Comparison of ENCODE assay signal across 21 cellular contexts in genomic region chr14:34484726-34485125, GRCh38. TPM values are rescaled to one million over a fixed set of nuclear protein-coding genes. Genes with fewer than 3 reads are reported as not detected.
DNase-seq lines count a peak whose midpoint lies in the region; ATAC-seq and TF ChIP-seq lines count a peak whose summit lies in the region.
"Had no signal": no experiment of that assay in that cellular context is flagged by ENCODE, and none has a peak within 500 bp of the region (broad histone marks: within the 10 kb centered on the region; RNA-seq: fewer than 3 reads in every experiment).

No MANE protein-coding gene starts in this region.

- H3K4me3 ChIP-seq in SK-N-SH (ENCODE audit: low read depth in 2 of 2, low read length in 1 of 2), result no peak overlapping the region
- H3K4me3 ChIP-seq: A549, BLaER1 had no signal

- H3K36me3 ChIP-seq in SK-N-SH (replicated peaks in 1 of 2; ENCODE audit: control insufficient read depth in 1 of 2, insufficient read depth in 2 of 2, low read length in 1 of 2), result no peaks in the 10 kb centered on the region
- H3K36me3 ChIP-seq: BLaER1 had no signal

- peak in 1 of 2 experiments; percentile 58; a peak in 2 of 4 replicates for TF ChIP-seq EP300 in SK-N-SH (IDR thresholded peaks at IDR 0.05; ENCODE audit: borderline replicate concordance in 1 of 2, low read depth in 1 of 2, low read length in 1 of 2)

- ATAC-seq in SK-N-SH treated with all-trans-retinoic acid at 6 μM for 48 hours, result no peak
- ATAC-seq in HG02571 (IDR thresholded peaks at IDR 0.05; ENCODE audit: unreplicated experiment), result no peak
- ATAC-seq: A549 had no signal

- CTCF ChIA-PET in SK-N-SH (lab: Yijun Ruan, JAX), result no interaction called here

- H3K9me2 ChIP-seq in SK-N-SH, result no peaks in the 10 kb centered on the region

- no peak for TF ChIP-seq CTCF in SK-N-SH (IDR thresholded peaks at IDR 0.05)

- peak; percentile 50 for DNase-seq in SK-N-SH
- peak; percentile 90 for DNase-seq in SK-N-DZ (ENCODE audit: low spot score)
- DNase-seq in GM03348 (ENCODE audit: low spot score), result no peak
- DNase-seq: AML-193; C1 segment of cervical spinal cord; CD4-positive, alpha-beta memory T cell; CD4-positive, CD25-positive, alpha-beta regulatory T cell; CD8-positive, alpha-beta memory T cell; COR-L47; DMS 273 treated with DMSO at 0.1 percent for 48 hours; DMS153; DMS53; DMS79; DND-41; EL; GDM1 had no signal

- H3K4me2 ChIP-seq in SK-N-SH, result no peak overlapping the region
- H3K4me2 ChIP-seq: A549, BLaER1 had no signal

- POLR2A ChIA-PET in SK-N-SH (lab: Yijun Ruan, JAX), result no interaction called here

- H3K4me1 ChIP-seq in SK-N-SH (ENCODE audit: control insufficient read depth in 1 of 2, insufficient read depth in 2 of 2, low read depth in 1 of 2, low read length in 1 of 2), result no peaks in the 10 kb centered on the region
- H3K4me1 ChIP-seq: BLaER1 had no signal

- H3K9me3 ChIP-seq in SK-N-SH, result no peaks in the 10 kb centered on the region
- H3K9me3 ChIP-seq: A549, BLaER1 had no signal

- H3K27me3 ChIP-seq in SK-N-SH (ENCODE audit: insufficient read depth), result no peaks in the 10 kb centered on the region
- H3K27me3 ChIP-seq: BLaER1 had no signal

- no peak overlapping the region for H3K27ac ChIP-seq in SK-N-SH (ENCODE audit: low read depth in 2 of 2, low read length in 1 of 2)
- H3K27ac ChIP-seq: 22Rv1, A549, BLaER1 had no signal

- TF ChIP-seq RAD21 in SK-N-SH (IDR thresholded peaks at IDR 0.05; ENCODE audit: low read length), result no peak

- no peak overlapping the region for H3K9ac ChIP-seq in SK-N-SH
- H3K9ac ChIP-seq: BLaER1 had no signal

- H2AFZ ChIP-seq in SK-N-SH (ENCODE audit: low read depth), result no peak overlapping the region

- H4K20me1 ChIP-seq in SK-N-SH (ENCODE audit: insufficient read depth), result no peaks in the 10 kb centered on the region
- H4K20me1 ChIP-seq: BLaER1 had no signal

- WGBS in SK-N-SH (ENCODE audit: low lambda C conversion rate), result 63% methylated on average over 1 of the region's 1 CpG

- H3F3A ChIP-seq in SK-N-SH (replicated peaks; ENCODE audit: insufficient read depth), result no peaks in the 10 kb centered on the region

- H3K79me2 ChIP-seq in SK-N-SH (ENCODE audit: insufficient read depth), result no peaks in the 10 kb centered on the region

TF ChIP-seq in SK-N-SH, 30 proteins besides CTCF, POLR2A, EP300 and RAD21:
- TF ChIP-seq GATA2 (CRISPR knock-in tag; IDR thresholded peaks at IDR 0.05) (peak; percentile 74), SMC3 (IDR thresholded peaks at IDR 0.05; ENCODE audit: low read depth, low read length) (no peak)

TF ChIP-seq in SK-N-SH treated with all-trans-retinoic acid at 6 μM for 48 hours, 23 proteins besides CTCF, POLR2A, EP300 and RAD21 (continues in another document):
- TF ChIP-seq CSDC2 (CRISPR knock-in tag; IDR thresholded peaks at IDR 0.05), result no peak
- no peak for TF ChIP-seq GLIS3 (CRISPR knock-in tag; IDR thresholded peaks at IDR 0.05)
- TF ChIP-seq ARNTL (CRISPR knock-in tag; IDR thresholded peaks at IDR 0.05; ENCODE audit: borderline replicate concordance, low read depth), result no peak
- TF ChIP-seq ZNF8 (CRISPR knock-in tag; IDR thresholded peaks at IDR 0.05), result no peak
- TF ChIP-seq ESRRG (CRISPR knock-in tag; IDR thresholded peaks at IDR 0.05), result no peak
- no peak for TF ChIP-seq PPARA (CRISPR knock-in tag; IDR thresholded peaks at IDR 0.05; ENCODE audit: borderline replicate concordance)
- TF ChIP-seq TSHZ2 (CRISPR knock-in tag; IDR thresholded peaks at IDR 0.05), result no peak
- TF ChIP-seq ZFP30 (CRISPR knock-in tag; IDR thresholded peaks at IDR 0.05), result no peak
- TF ChIP-seq CREB5 (CRISPR knock-in tag; IDR thresholded peaks at IDR 0.05; ENCODE audit: low read depth), result no peak
- no peak for TF ChIP-seq CSRNP3 (CRISPR knock-in tag; IDR thresholded peaks at IDR 0.05)
- no peak for TF ChIP-seq POU6F1 (CRISPR knock-in tag; IDR thresholded peaks at IDR 0.05; ENCODE audit: borderline replicate concordance, low read depth)
- no peak for TF ChIP-seq PATZ1 (CRISPR knock-in tag; IDR thresholded peaks at IDR 0.05; ENCODE audit: borderline replicate concordance)

RNA-seq across cellular contexts. Expression of gene SPTSSA, which starts 22.7 kb away (rescaled TPM):
- polyA plus RNA-seq in SK-N-SH (2012; rRNA removed), result 27.8 and 39.5 TPM in 2 replicates
- polyA plus RNA-seq in SK-N-SH (2012; cell fraction: cytosol; rRNA removed), result 34.0 and 38.1 TPM in 2 replicates
- 7.8 and 13.2 TPM in 2 replicates for polyA plus RNA-seq in SK-N-SH (2012; cell fraction: nucleus; rRNA removed)
- 15.1 and 22.4 TPM in 2 replicates for polyA plus RNA-seq in SK-N-DZ (2014; cell fraction: cytosol; rRNA removed)
- polyA plus RNA-seq in SK-N-DZ (2014; cell fraction: nucleus; rRNA removed), result 12.4 and 16.1 TPM in 2 replicates

RNA-seq across cellular contexts. Expression of gene EAPP, which starts 54.8 kb away (rescaled TPM):
- polyA plus RNA-seq in SK-N-SH (2012; rRNA removed), result 30.0 and 34.5 TPM in 2 replicates
- polyA plus RNA-seq in SK-N-SH (2012; cell fraction: cytosol; rRNA removed), result 45.9 and 61.5 TPM in 2 replicates
- polyA plus RNA-seq in SK-N-SH (2012; cell fraction: nucleus; rRNA removed), result 12.2 and 17.2 TPM in 2 replicates
- polyA plus RNA-seq in SK-N-DZ (2014; cell fraction: cytosol; rRNA removed), result 67.6 and 81.4 TPM in 2 replicates
- polyA plus RNA-seq in SK-N-DZ (2014; cell fraction: nucleus; rRNA removed), result 23.0 and 29.4 TPM in 2 replicates
